In the genomic region with DNA sequence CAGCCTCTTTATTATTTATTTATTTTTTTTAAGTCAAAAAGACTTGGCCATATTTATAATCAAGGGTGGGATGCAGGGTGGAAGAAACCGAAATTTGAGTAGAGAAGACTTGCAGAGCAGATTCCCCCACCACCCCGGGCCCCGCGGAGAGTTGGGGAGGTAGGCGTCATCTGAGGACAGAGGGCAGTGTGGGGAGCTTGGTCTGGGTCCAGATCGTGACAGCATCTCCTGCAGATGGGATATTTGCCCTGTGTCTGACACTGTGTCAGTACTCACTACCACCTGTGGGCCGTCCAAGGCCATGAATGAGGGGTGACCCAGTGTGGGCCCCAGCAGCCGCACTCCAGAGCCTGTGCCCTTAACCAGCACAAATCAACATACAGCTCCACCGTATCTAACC, we compare ENCODE assay signal across 15 cellular contexts. TPM values are rescaled to one million over a fixed set of nuclear protein-coding genes. Genes with fewer than 3 reads are reported as not detected.
DNase-seq lines count a peak whose midpoint lies in the region; ATAC-seq, FAIRE-seq and TF ChIP-seq lines count a peak whose summit lies in the region.
"Had no signal": no experiment of that assay in that cellular context is flagged by ENCODE, and none has a peak within 500 bp of the region (broad histone marks: within the 10 kb centered on the region; RNA-seq: fewer than 3 reads in every experiment).

No MANE protein-coding gene starts in this region.

- H3K27ac ChIP-seq in KMS-11: no peak overlapping the region

- H3K4me1 Mint-ChIP-seq in stimulated activated naive CD8-positive, alpha-beta T cell treated with anti-CD3 and anti-CD28 coated beads, Interleukin-15, amount 100 ng/mL, for 72 hours: no peaks in the 10 kb centered on the region
- H3K4me1 Mint-ChIP-seq: CD8-positive, alpha-beta memory T cell had no signal

- no peaks in the 10 kb centered on the region for H3K9me3 Mint-ChIP-seq in stimulated activated naive CD8-positive, alpha-beta T cell treated with anti-CD3 and anti-CD28 coated beads, Interleukin-15, amount 100 ng/mL, for 72 hours
- H3K9me3 Mint-ChIP-seq: CD8-positive, alpha-beta memory T cell; IgD-negative memory B cell had no signal

- no peak overlapping the region for H3K4me3 ChIP-seq in KMS-11 (IDR thresholded peaks at IDR 0.05; ENCODE audit: insufficient read depth, low read depth, low read length)

- peak; percentile 77 for FAIRE-seq in urothelium cell line (lab: Jason Lieb, UNC)
- FAIRE-seq: GM12892, GM19239 had no signal

- intact Hi-C loops in posterior vena cava (cut with DNase I): loop anchor here in 1 of 2 donors (5.0 kb wide), 1 partner anchor 260 kb away; the partner anchor contains the start of gene SPIRE1

- no peak for TF ChIP-seq CTCF in KMS-11 (conservative IDR thresholded peaks at IDR 0.05; ENCODE audit: low read depth, low read length)

- H3K4me1 ChIP-seq in KMS-11 (ENCODE audit: low read depth, poor library complexity, severe bottlenecking): peaks cover 17% of the 10 kb centered on the region

- H3K79me2 ChIP-seq in KMS-11 (ENCODE audit: insufficient read depth, low read depth): no peaks in the 10 kb centered on the region

- H3K4me3 Mint-ChIP-seq in stimulated activated naive CD8-positive, alpha-beta T cell treated with anti-CD3 and anti-CD28 coated beads, Interleukin-15, amount 100 ng/mL, for 72 hours: no peak overlapping the region
- H3K4me3 Mint-ChIP-seq: CD8-positive, alpha-beta memory T cell; IgD-negative memory B cell had no signal

- no peak overlapping the region for H3K27ac Mint-ChIP-seq in stimulated activated naive CD8-positive, alpha-beta T cell treated with anti-CD3 and anti-CD28 coated beads, Interleukin-15, amount 100 ng/mL, for 72 hours
- H3K27ac Mint-ChIP-seq: CD8-positive, alpha-beta memory T cell; IgD-negative memory B cell had no signal

- no peaks in the 10 kb centered on the region for H4K20me1 ChIP-seq in KMS-11 (ENCODE audit: insufficient read depth)

- no peaks in the 10 kb centered on the region for H3K27me3 ChIP-seq in KMS-11 (ENCODE audit: insufficient read depth, low read depth)

- H3K4me2 ChIP-seq in KMS-11: 0 out of 2 replicates have a peak overlapping the region, but pooled peaks have one; percentile 38

- ATAC-seq in stimulated activated naive CD8-positive, alpha-beta T cell treated with anti-CD3 and anti-CD28 coated beads, Interleukin-15, amount 100 ng/mL, for 72 hours: peak; percentile 39
- no peak for ATAC-seq in stimulated activated naive CD8-positive, alpha-beta T cell treated with anti-CD3 and anti-CD28 coated beads, Interleukin-15, Interleukin-2, amounts not matched to agents 100 U/mL and 50 U/mL, for 24 hours
- ATAC-seq in GM21737 (IDR thresholded peaks at IDR 0.05; ENCODE audit: unreplicated experiment) (no peak), HG02852 (IDR thresholded peaks at IDR 0.05; ENCODE audit: unreplicated experiment) (no peak)

- no peak overlapping the region; the same call in 1 of the 2 replicates for H3K9ac ChIP-seq in KMS-11

- peaks cover 56% of the 10 kb centered on the region for H3K27me3 Mint-ChIP-seq in stimulated activated naive CD8-positive, alpha-beta T cell treated with anti-CD3 and anti-CD28 coated beads, Interleukin-15, amount 100 ng/mL, for 72 hours

- H2AFZ ChIP-seq in KMS-11 (ENCODE audit: low read depth): no peak overlapping the region; the same call in 1 of the 2 replicates

- no peaks in the 10 kb centered on the region for H3K36me3 ChIP-seq in KMS-11 (ENCODE audit: insufficient read depth)

- DNase-seq in stimulated activated naive CD8-positive, alpha-beta T cell treated with anti-CD3 and anti-CD28 coated beads, Interleukin-15, amount 100 ng/mL, for 72 hours: no peak
- DNase-seq in stimulated activated naive CD8-positive, alpha-beta T cell treated with anti-CD3 and anti-CD28 coated beads, Interleukin-15, Interleukin-2, amounts not matched to agents 100 U/mL and 50 U/mL, for 24 hours: no peak
- peak; percentile 22 for DNase-seq in posterior vena cava (ENCODE audit: low spot score)
- no peak for DNase-seq in urothelium cell line (ENCODE audit: low spot score)
- DNase-seq in activated CD4-positive, alpha-beta T cell treated with anti-CD3 and anti-CD28 coated beads, Interleukin-2, amount 50 U/mL, for 48 hours: no peak
- DNase-seq: Caco-2; CD8-positive, alpha-beta memory T cell; DND-41; GDM1 had no signal

RNA-seq across cellular contexts. Expression of gene PRELID3A, which starts 10.5 kb away (rescaled TPM):
- 1 to 10 TPM; 3.3 to 3.7 TPM for total RNA-seq in posterior vena cava

RNA-seq across cellular contexts. Expression of gene AFG3L2, which starts 20.2 kb away (rescaled TPM):
- total RNA-seq in posterior vena cava: 10 to 100 TPM; 26.4 to 29.4 TPM
